Comparison of ENCODE assay signal across 21 cellular contexts in the genomic region with DNA sequence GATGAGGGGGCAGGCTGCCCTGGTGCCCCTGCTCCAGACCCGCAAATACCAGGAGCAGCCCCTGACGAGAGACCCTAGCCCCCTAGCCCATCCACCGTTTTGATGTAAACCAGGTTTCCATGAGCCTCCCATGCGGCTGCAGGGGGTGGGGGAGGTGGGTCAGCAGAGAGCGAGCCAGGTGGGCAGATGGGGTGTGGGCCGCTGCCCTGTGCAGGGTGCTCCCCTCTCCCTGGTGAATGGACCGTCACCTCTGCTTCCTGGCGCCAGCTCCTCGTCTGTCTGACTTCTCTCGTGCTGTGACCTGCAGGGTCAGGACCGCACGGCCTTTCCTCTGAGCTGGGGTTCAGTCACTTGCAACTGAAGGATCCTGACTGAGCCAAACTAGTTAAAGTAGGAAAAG. TPM values are rescaled to one million over a fixed set of nuclear protein-coding genes. Genes with fewer than 3 reads are reported as not detected.
"Had no signal": no experiment of that assay in that cellular context is flagged by ENCODE, and none has a peak within 500 bp of the region (broad histone marks: within the 10 kb centered on the region; RNA-seq: fewer than 3 reads in every experiment).

No MANE protein-coding gene starts in this region.

- H3K4me1 Mint-ChIP-seq: activated CD4-positive, alpha-beta T cell treated with anti-CD3 and anti-CD28 coated beads, Interleukin-2, amount 10 ng/mL, durations not matched to agents 24 days and 14 days; stimulated activated effector memory CD8-positive, alpha-beta T cell treated with anti-CD3 and anti-CD28 coated beads, Interleukin-12 subunit alpha, Interleukin-12 subunit beta, amount 100 ng/mL, for 72 hours had no signal

- H3K27ac Mint-ChIP-seq: activated CD4-positive, alpha-beta T cell treated with anti-CD3 and anti-CD28 coated beads, Interleukin-2, amount 10 ng/mL, durations not matched to agents 24 days and 14 days; activated CD8-positive, alpha-beta T cell treated with anti-CD3 and anti-CD28 coated beads for 36 hours; activated T-helper 2 cell treated with anti-CD3 and anti-CD28 coated beads, Interferon-gamma antibody, Interleukin-2, Interleukin-4, amounts not matched to agents 10 μg/mL and 5 μg/mL and 100 μg/mL, durations not matched to agents 14 hours and 24 hours and 36 hours; mesothelial cell of epicardium; nephron progenitor cell; progenitor cell of endocrine pancreas; stimulated activated effector memory CD8-positive, alpha-beta T cell treated with anti-CD3 and anti-CD28 coated beads, Interleukin-12 subunit alpha, Interleukin-12 subunit beta, amount 100 ng/mL, for 72 hours had no signal

- H3K4me3 Mint-ChIP-seq: activated CD4-positive, alpha-beta T cell treated with anti-CD3 and anti-CD28 coated beads, Interleukin-2, amount 10 ng/mL, durations not matched to agents 24 days and 14 days; activated CD8-positive, alpha-beta T cell treated with anti-CD3 and anti-CD28 coated beads for 36 hours; mesothelial cell of epicardium; nephron progenitor cell; stimulated activated effector memory CD8-positive, alpha-beta T cell treated with anti-CD3 and anti-CD28 coated beads, Interleukin-12 subunit alpha, Interleukin-12 subunit beta, amount 100 ng/mL, for 72 hours had no signal

- H3K4me3 ChIP-seq: esophagus squamous epithelium, testis, upper lobe of left lung had no signal

- ATAC-seq: activated CD8-positive, alpha-beta T cell treated with anti-CD3 and anti-CD28 coated beads for 36 hours; stimulated activated effector memory CD8-positive, alpha-beta T cell treated with anti-CD3 and anti-CD28 coated beads, Interleukin-12 subunit alpha, Interleukin-12 subunit beta, amount 100 ng/mL, for 72 hours had no signal

- H3K9me3 Mint-ChIP-seq: activated CD4-positive, alpha-beta T cell treated with anti-CD3 and anti-CD28 coated beads, Interleukin-2, amount 10 ng/mL, durations not matched to agents 24 days and 14 days; activated CD8-positive, alpha-beta T cell treated with anti-CD3 and anti-CD28 coated beads for 36 hours; activated T-helper 2 cell treated with anti-CD3 and anti-CD28 coated beads, Interferon-gamma antibody, Interleukin-2, Interleukin-4, amounts not matched to agents 10 μg/mL and 5 μg/mL and 100 μg/mL, durations not matched to agents 14 hours and 24 hours and 36 hours; stimulated activated effector memory CD8-positive, alpha-beta T cell treated with anti-CD3 and anti-CD28 coated beads, Interleukin-12 subunit alpha, Interleukin-12 subunit beta, amount 100 ng/mL, for 72 hours had no signal

- DNase-seq: activated CD4-positive, alpha-beta T cell treated with anti-CD3 and anti-CD28 coated beads, Interleukin-2, amount 10 ng/mL, durations not matched to agents 24 days and 14 days; activated CD4-positive, CD25-positive, alpha-beta regulatory T cell; activated CD8-positive, alpha-beta T cell treated with anti-CD3 and anti-CD28 coated beads for 36 hours; activated naive CD4-positive, alpha-beta T cell treated with Interleukin-2 at 50 U/mL for 16 hours; dermis blood vessel endothelial cell; effector memory CD4-positive, alpha-beta T cell; esophagus squamous epithelium; nephron progenitor cell; occipital lobe; small intestine; stimulated activated CD4-positive, alpha-beta T cell treated with anti-CD3 and anti-CD28 coated beads, Interleukin-4, amount 100 ng/mL, for 24 hours; T-helper 1 cell; T-helper 9 cell; testis had no signal

- H3K36me3 ChIP-seq: esophagus squamous epithelium, upper lobe of left lung had no signal

- H3K36me3 Mint-ChIP-seq: mesothelial cell of epicardium; stimulated activated effector memory CD8-positive, alpha-beta T cell treated with anti-CD3 and anti-CD28 coated beads, Interleukin-12 subunit alpha, Interleukin-12 subunit beta, amount 100 ng/mL, for 72 hours had no signal

- H3K27me3 ChIP-seq: testis had no signal

- H3K4me1 ChIP-seq: testis had no signal

- H3K9me3 ChIP-seq: esophagus squamous epithelium, testis, upper lobe of left lung had no signal

RNA-seq across cellular contexts. Expression of a gene that starts 15.7 kb away (rescaled TPM):
- total RNA-seq: activated CD4-positive, alpha-beta T cell treated with anti-CD3 and anti-CD28 coated beads, Interleukin-2, amount 10 ng/mL, durations not matched to agents 24 days and 14 days; activated CD8-positive, alpha-beta T cell treated with anti-CD3 and anti-CD28 coated beads for 36 hours; activated T-helper 2 cell treated with anti-CD3 and anti-CD28 coated beads, Interferon-gamma antibody, Interleukin-2, Interleukin-4, amounts not matched to agents 10 μg/mL and 5 μg/mL and 100 μg/mL, durations not matched to agents 14 hours and 24 hours and 36 hours; bronchial epithelial cell; dermis blood vessel endothelial cell; esophagus squamous epithelium; lung microvascular endothelial cell; mesothelial cell of epicardium; occipital lobe; progenitor cell of endocrine pancreas; upper lobe of left lung had no signal
